9 cellular contexts compared by ENCODE assay signal in genomic region chr15:49832421-49832980, GRCh38.
A peak's percentile ranks its signal among the peaks of the same experiment; 100 is the strongest.
DNase-seq lines count a peak whose midpoint lies in the region; ATAC-seq, FAIRE-seq and TF ChIP-seq lines count a peak whose summit lies in the region.
"Had no signal": no experiment of that assay in that cellular context is flagged by ENCODE, and none has a peak within 500 bp of the region (broad histone marks: within the 10 kb centered on the region; RNA-seq: fewer than 3 reads in every experiment).

No MANE protein-coding gene starts in this region.

- DNase-seq in ELF-1 (ENCODE audit: low read depth, low spot score) = peak; percentile 49
- DNase-seq in MM.1S = no peak
- peak; percentile 3 for DNase-seq in cerebellar cortex (ENCODE audit: low spot score)
- DNase-seq in mucosa of descending colon = peak; percentile 39 to 74 (median 70)
- DNase-seq in globus pallidus (ENCODE audit: low spot score) = no peak
- DNase-seq in RCC 7860 (ENCODE audit: low spot score) = no peak
- no peak for DNase-seq in GM03348 (ENCODE audit: low spot score)
- DNase-seq in activated T-helper 1 cell treated with anti-CD3 and anti-CD28 coated beads, Interleukin-12 subunit alpha, Interleukin-12 subunit beta, Interleukin-2, Interleukin-4 antibody, amounts not matched to agents 30 ng/mL and 10 ng/mL and 1 ng/mL, durations not matched to agents 14 hours and 24 hours and 36 hours (ENCODE audit: low spot score) = no peak
- DNase-seq: KG1 had no signal

- H3K79me2 ChIP-seq in MM.1S (ENCODE audit: low read length) = no peaks in the 10 kb centered on the region

- no peak overlapping the region for H2AFZ ChIP-seq in MM.1S (ENCODE audit: low read length)

- H3K9ac ChIP-seq in MM.1S (ENCODE audit: low read length) = no peak overlapping the region

- peaks cover 1% of the 10 kb centered on the region for H3K36me3 Mint-ChIP-seq in activated T-helper 1 cell treated with anti-CD3 and anti-CD28 coated beads, Interleukin-12 subunit alpha, Interleukin-12 subunit beta, Interleukin-2, Interleukin-4 antibody, amounts not matched to agents 30 ng/mL and 10 ng/mL and 1 ng/mL, durations not matched to agents 14 hours and 24 hours and 36 hours (ENCODE audit: low read depth)

- intact Hi-C loops in mucosa of descending colon (cut with DNase I, micrococcal nuclease) = no loop called here
- intact Hi-C loops in activated T-helper 1 cell treated with anti-CD3 and anti-CD28 coated beads, Interleukin-12 subunit alpha, Interleukin-12 subunit beta, Interleukin-2, Interleukin-4 antibody, amounts not matched to agents 30 ng/mL and 10 ng/mL and 1 ng/mL, durations not matched to agents 14 hours and 24 hours and 36 hours (cut with micrococcal nuclease) = no loop called here

- no peak overlapping the region for H3K4me3 Mint-ChIP-seq in activated T-helper 1 cell treated with anti-CD3 and anti-CD28 coated beads, Interleukin-12 subunit alpha, Interleukin-12 subunit beta, Interleukin-2, Interleukin-4 antibody, amounts not matched to agents 30 ng/mL and 10 ng/mL and 1 ng/mL, durations not matched to agents 14 hours and 24 hours and 36 hours

- no peaks in the 10 kb centered on the region for H4K20me1 ChIP-seq in MM.1S (ENCODE audit: insufficient read depth, low read length)

- peak; percentile 17; the same call in 1 of the 2 replicates for TF ChIP-seq CTCF in MM.1S (IDR thresholded peaks at IDR 0.05; ENCODE audit: low read length)
- peak; percentile 24 for TF ChIP-seq CTCF in mucosa of descending colon (IDR thresholded peaks at IDR 0.05)

- H3K4me1 Mint-ChIP-seq in activated T-helper 1 cell treated with anti-CD3 and anti-CD28 coated beads, Interleukin-12 subunit alpha, Interleukin-12 subunit beta, Interleukin-2, Interleukin-4 antibody, amounts not matched to agents 30 ng/mL and 10 ng/mL and 1 ng/mL, durations not matched to agents 14 hours and 24 hours and 36 hours (ENCODE audit: low read depth) = no peaks in the 10 kb centered on the region

- no peak overlapping the region for H3K4me2 ChIP-seq in MM.1S (ENCODE audit: low read depth, low read length)

- no peak for FAIRE-seq in RCC 7860 (lab: Jason Lieb, UNC)

- peaks cover 15% of the 10 kb centered on the region for H3K9me3 Mint-ChIP-seq in activated T-helper 1 cell treated with anti-CD3 and anti-CD28 coated beads, Interleukin-12 subunit alpha, Interleukin-12 subunit beta, Interleukin-2, Interleukin-4 antibody, amounts not matched to agents 30 ng/mL and 10 ng/mL and 1 ng/mL, durations not matched to agents 14 hours and 24 hours and 36 hours

- H3F3A ChIP-seq in MM.1S (ENCODE audit: insufficient read depth, low read length) = no peaks in the 10 kb centered on the region

- no peaks in the 10 kb centered on the region for H3K27me3 Mint-ChIP-seq in activated T-helper 1 cell treated with anti-CD3 and anti-CD28 coated beads, Interleukin-12 subunit alpha, Interleukin-12 subunit beta, Interleukin-2, Interleukin-4 antibody, amounts not matched to agents 30 ng/mL and 10 ng/mL and 1 ng/mL, durations not matched to agents 14 hours and 24 hours and 36 hours (ENCODE audit: insufficient read depth)

- no peak overlapping the region for H3K27ac ChIP-seq in MM.1S (ENCODE audit: low read length)

- ATAC-seq in mucosa of descending colon = peak; percentile 95

- no peaks in the 10 kb centered on the region for H3K9me2 ChIP-seq in MM.1S (replicated peaks; ENCODE audit: insufficient read depth, low read length)

- no peaks in the 10 kb centered on the region for H3K27me3 ChIP-seq in MM.1S (replicated peaks; ENCODE audit: insufficient read depth, low read length)

- H3K4me1 ChIP-seq in MM.1S (ENCODE audit: low read length) = no peaks in the 10 kb centered on the region
- H3K4me1 ChIP-seq in mucosa of descending colon (ENCODE audit: low read depth) = no peaks in the 10 kb centered on the region

- H3K4me3 ChIP-seq in MM.1S (ENCODE audit: low read length) = no peak overlapping the region
- H3K4me3 ChIP-seq in mucosa of descending colon = no peak overlapping the region

- no peaks in the 10 kb centered on the region for H3K9me3 ChIP-seq in MM.1S (replicated peaks; ENCODE audit: insufficient read depth, low read length)
- no peaks in the 10 kb centered on the region for H3K9me3 ChIP-seq in mucosa of descending colon

- H3K27ac Mint-ChIP-seq in activated T-helper 1 cell treated with anti-CD3 and anti-CD28 coated beads, Interleukin-12 subunit alpha, Interleukin-12 subunit beta, Interleukin-2, Interleukin-4 antibody, amounts not matched to agents 30 ng/mL and 10 ng/mL and 1 ng/mL, durations not matched to agents 14 hours and 24 hours and 36 hours = no peak overlapping the region

- no peaks in the 10 kb centered on the region for H3K36me3 ChIP-seq in MM.1S (replicated peaks; ENCODE audit: insufficient read depth, low read length)
- no peaks in the 10 kb centered on the region for H3K36me3 ChIP-seq in mucosa of descending colon (ENCODE audit: low read depth)

Comparison
In these comparisons a context has a peak if more than half of its experiments do, and no peak if none do; other contexts are left out.
1. DNase-seq: peak in ELF-1 (single experiment), cerebellar cortex (single experiment) and mucosa of descending colon (3 of 3); none in MM.1S (single experiment), globus pallidus (single experiment), RCC 7860 (single experiment), GM03348 (single experiment) and activated T-helper 1 cell treated with anti-CD3 and anti-CD28 coated beads, Interleukin-12 subunit alpha, Interleukin-12 subunit beta, Interleukin-2, Interleukin-4 antibody, amounts not matched to agents 30 ng/mL and 10 ng/mL and 1 ng/mL, durations not matched to agents 14 hours and 24 hours and 36 hours (single experiment).